23 cellular contexts compared by ENCODE assay signal in the genomic region with DNA sequence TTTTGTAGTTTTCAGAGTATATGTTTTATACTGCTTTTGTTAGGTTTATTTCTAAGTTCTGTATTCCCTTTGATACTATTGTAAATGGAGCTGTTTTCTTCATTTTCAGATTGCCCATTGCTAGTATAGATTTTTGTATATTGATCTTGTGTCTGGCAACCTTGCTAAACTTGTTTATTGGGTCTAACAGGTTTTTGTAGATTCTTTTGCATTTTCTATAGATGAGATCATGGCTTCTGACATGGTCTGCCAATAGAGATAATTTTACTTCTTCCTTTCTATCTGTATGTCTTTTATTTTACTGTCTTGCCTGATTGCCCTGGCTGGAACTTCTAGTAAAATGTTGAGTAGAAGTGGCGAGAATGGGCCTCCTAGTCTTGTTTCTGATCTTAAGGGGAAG.
"Had no signal": no experiment of that assay in that cellular context is flagged by ENCODE, and none has a peak within 500 bp of the region (broad histone marks: within the 10 kb centered on the region; RNA-seq: fewer than 3 reads in every experiment).

No MANE protein-coding gene starts in this region.

- H3K27me3 Mint-ChIP-seq: activated B cell treated with CpG ODN at 0.5 μM for 24 hours; activated CD4-positive, alpha-beta T cell treated with anti-CD3 and anti-CD28 coated beads, Interleukin-2, amount 10 ng/mL, durations not matched to agents 24 days and 14 days; activated naive CD8-positive, alpha-beta T cell treated with anti-CD3 and anti-CD28 coated beads, Interleukin-2, amount 50 U/mL, for 24 hours; central memory CD8-positive, alpha-beta T cell had no signal

- H3K4me1 Mint-ChIP-seq: activated B cell treated with CpG ODN at 0.5 μM for 24 hours; activated naive CD8-positive, alpha-beta T cell treated with anti-CD3 and anti-CD28 coated beads, Interleukin-2, amount 50 U/mL, for 24 hours; central memory CD8-positive, alpha-beta T cell had no signal

- ATAC-seq: activated naive CD4-positive, alpha-beta T cell treated with anti-CD3 and anti-CD28 coated beads, Interleukin-2, amount 50 U/mL, for 72 hours; activated naive CD8-positive, alpha-beta T cell treated with anti-CD3 and anti-CD28 coated beads, Interleukin-2, amount 50 U/mL, for 24 hours; activated T-cell treated with anti-CD3 and anti-CD28 coated beads, Interleukin-2, amount 50 U/mL, for 4 hours; body of pancreas had no signal

- H3K4me3 ChIP-seq: ascending aorta, body of pancreas had no signal

- H3K27ac ChIP-seq: ascending aorta, body of pancreas had no signal

- H3K27ac Mint-ChIP-seq: activated B cell treated with CpG ODN at 0.5 μM for 24 hours; activated CD4-positive, alpha-beta T cell treated with anti-CD3 and anti-CD28 coated beads, Interleukin-2, amount 10 ng/mL, durations not matched to agents 24 days and 14 days; activated naive CD4-positive, alpha-beta T cell treated with anti-CD3 and anti-CD28 coated beads, Interleukin-2, amount 50 U/mL, for 72 hours; activated naive CD8-positive, alpha-beta T cell treated with anti-CD3 and anti-CD28 coated beads, Interleukin-2, amount 50 U/mL, for 24 hours; T-helper 1 cell treated with Interleukin-12 subunit alpha and Interleukin-12 subunit beta and Interleukin-4 antibody, amounts not matched to agents 30 μg/mL and 1 μg/mL, for 36 hours had no signal

- H3K9me3 Mint-ChIP-seq: activated B cell treated with CpG ODN at 0.5 μM for 24 hours; activated naive CD4-positive, alpha-beta T cell treated with anti-CD3 and anti-CD28 coated beads, Interleukin-2, amount 50 U/mL, for 72 hours; activated naive CD8-positive, alpha-beta T cell treated with anti-CD3 and anti-CD28 coated beads, Interleukin-2, amount 50 U/mL, for 24 hours; activated T-cell treated with anti-CD3 and anti-CD28 coated beads, Interleukin-2, amount 50 U/mL, for 4 hours; central memory CD8-positive, alpha-beta T cell had no signal

- H3K4me1 ChIP-seq: ascending aorta had no signal

- H3K27me3 ChIP-seq: ascending aorta, body of pancreas had no signal

- H3K9me3 ChIP-seq: ascending aorta, body of pancreas had no signal

- DNase-seq: activated B cell treated with CpG ODN at 0.5 μM for 24 hours; activated CD4-positive, alpha-beta T cell treated with anti-CD3 and anti-CD28 coated beads for 1 hour; activated CD4-positive, alpha-beta T cell treated with anti-CD3 and anti-CD28 coated beads, Interleukin-2, amount 10 ng/mL, durations not matched to agents 24 days and 14 days; activated CD4-positive, alpha-beta T cell treated with anti-CD3 and anti-CD28 coated beads, Interleukin-2, amount 50 U/mL, for 48 hours; activated effector memory CD4-positive, alpha-beta T cell treated with anti-CD3 and anti-CD28 coated beads, Interleukin-2, amount 50 U/mL, for 16 hours; activated naive CD4-positive, alpha-beta T cell treated with Interleukin-2 at 50 U/mL for 16 hours; activated naive CD8-positive, alpha-beta T cell treated with anti-CD3 and anti-CD28 coated beads, Interleukin-2, amount 50 U/mL, for 24 hours; activated T-cell treated with anti-CD3 and anti-CD28 coated beads, Interleukin-2, amount 50 U/mL, for 4 hours; amniotic stem cell; body of pancreas; Kasumi-1; NCI-H1105 treated with DMSO at 0.1 percent for 48 hours; NCI-H1436 treated with DMSO at 0.1 percent for 48 hours; NCI-H187; NCI-H2081; NCI-H510A treated with DMSO at 0.1 percent for 48 hours; NCI-H69; SHP77 treated with DMSO at 0.1 percent for 48 hours; T-helper 9 cell had no signal

- H3K4me3 Mint-ChIP-seq: activated B cell treated with CpG ODN at 0.5 μM for 24 hours; activated CD4-positive, alpha-beta T cell treated with anti-CD3 and anti-CD28 coated beads, Interleukin-2, amount 10 ng/mL, durations not matched to agents 24 days and 14 days; activated naive CD8-positive, alpha-beta T cell treated with anti-CD3 and anti-CD28 coated beads, Interleukin-2, amount 50 U/mL, for 24 hours; activated T-cell treated with anti-CD3 and anti-CD28 coated beads, Interleukin-2, amount 50 U/mL, for 4 hours; central memory CD8-positive, alpha-beta T cell; T-helper 1 cell treated with Interleukin-12 subunit alpha and Interleukin-12 subunit beta and Interleukin-4 antibody, amounts not matched to agents 30 μg/mL and 1 μg/mL, for 36 hours had no signal
